Comparison of ENCODE assay signal across 1 cellular context in genomic region chr15:39106913-39107312, GRCh38.
TF ChIP-seq lines count a peak whose summit lies in the region.

No MANE protein-coding gene starts in this region.

TF ChIP-seq in IMR-90, 13 proteins besides CTCF, POLR2A, EP300 and RAD21 (continued from another document):
- no peak for TF ChIP-seq USF2 (IDR thresholded peaks at IDR 0.05; ENCODE audit: low read depth, low read length)
- TF ChIP-seq MAFK (IDR thresholded peaks at IDR 0.05; ENCODE audit: low read depth, low read length): no peak
- no peak for TF ChIP-seq CEBPB (IDR thresholded peaks at IDR 0.05; ENCODE audit: low read depth, low read length)
- no peak for TF ChIP-seq ELK1 (IDR thresholded peaks at IDR 0.05; ENCODE audit: borderline replicate concordance, low read depth, low read length)
- no peak for TF ChIP-seq SMC3 (IDR thresholded peaks at IDR 0.05; ENCODE audit: low read depth, low read length)
- no peak for TF ChIP-seq MAZ (IDR thresholded peaks at IDR 0.05; ENCODE audit: borderline replicate concordance, low read depth, low read length)
- no peak for TF ChIP-seq BHLHE40 (IDR thresholded peaks at IDR 0.05; ENCODE audit: low read depth, low read length)
